ENCODE assay signal across 23 cellular contexts in the genomic region with DNA sequence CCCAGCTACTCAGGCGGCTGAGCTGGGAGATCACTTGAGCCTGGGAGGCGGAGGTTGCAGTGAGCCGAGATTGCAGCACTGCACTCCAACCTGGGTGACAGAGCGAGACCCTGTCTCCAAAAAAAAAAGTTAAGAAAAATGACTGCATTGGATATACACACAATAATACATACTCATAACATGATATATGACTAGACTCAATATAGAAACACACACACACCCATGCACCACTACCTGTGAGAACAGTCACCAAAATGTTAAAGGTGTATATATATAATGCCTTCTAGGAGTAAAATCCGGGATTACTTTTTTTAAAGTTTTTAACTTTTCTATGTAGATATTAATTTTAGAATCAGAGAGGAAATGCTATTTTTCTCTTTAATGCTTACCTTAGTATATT. TPM values are rescaled to one million over a fixed set of nuclear protein-coding genes. Genes with fewer than 3 reads are reported as not detected.
DNase-seq lines count a peak whose midpoint lies in the region; ATAC-seq and TF ChIP-seq lines count a peak whose summit lies in the region.
"Had no signal": no experiment of that assay in that cellular context is flagged by ENCODE, and none has a peak within 500 bp of the region (broad histone marks: within the 10 kb centered on the region; RNA-seq: fewer than 3 reads in every experiment).

No MANE protein-coding gene starts in this region.

- ATAC-seq in activated CD8-positive, alpha-beta T cell treated with anti-CD3 and anti-CD28 coated beads for 36 hours: no peak
- peak; percentile 57 for ATAC-seq in stimulated activated effector memory CD8-positive, alpha-beta T cell treated with anti-CD3 and anti-CD28 coated beads, Interleukin-12 subunit alpha, Interleukin-12 subunit beta, amount 100 ng/mL, for 72 hours
- ATAC-seq in GM19035 (IDR thresholded peaks at IDR 0.05; ENCODE audit: unreplicated experiment) (no peak), left colon (no peak)
- ATAC-seq: body of pancreas, gastrocnemius medialis, lower lobe of right lung had no signal

- no peak overlapping the region for H3K27ac ChIP-seq in CD8-positive, alpha-beta memory T cell (ENCODE audit: low read depth, low read length)
- H3K27ac ChIP-seq: body of pancreas, esophagus muscularis mucosa, gastrocnemius medialis, lower lobe of right lung, thyroid gland had no signal

- no peaks in the 10 kb centered on the region for H3K27me3 ChIP-seq in CD8-positive, alpha-beta memory T cell (ENCODE audit: insufficient read depth, low read length, poor library complexity, severe bottlenecking)
- H3K27me3 ChIP-seq: BE2C, body of pancreas, esophagus muscularis mucosa, gastrocnemius medialis, thyroid gland had no signal

- H3K9me3 ChIP-seq in CD8-positive, alpha-beta memory T cell (ENCODE audit: low read length): no peaks in the 10 kb centered on the region
- H3K9me3 ChIP-seq: BE2C, body of pancreas, esophagus muscularis mucosa, gastrocnemius medialis, lower lobe of right lung, thyroid gland had no signal

- H3K4me3 ChIP-seq in CD8-positive, alpha-beta memory T cell (ENCODE audit: low read length): no peak overlapping the region
- H3K4me3 ChIP-seq: body of pancreas, esophagus muscularis mucosa, gastrocnemius medialis, lower lobe of right lung, thyroid gland had no signal

- peaks cover 61% of the 10 kb centered on the region for H3K4me1 Mint-ChIP-seq in activated CD4-positive, alpha-beta memory T cell treated with anti-CD3 and anti-CD28 coated beads for 36 hours (ENCODE audit: low read depth)
- H3K4me1 Mint-ChIP-seq in activated CD4-positive, alpha-beta memory T cell treated with anti-CD3 and anti-CD28 coated beads, Interleukin-2, amount 10 ng/mL, durations not matched to agents 7 days and 5 days: peaks cover 32% of the 10 kb centered on the region
- H3K4me1 Mint-ChIP-seq in CD8-positive, alpha-beta memory T cell: peaks cover 54 to 79% (median 73%) of the 10 kb centered on the region in 3 donors
- peaks cover 62% of the 10 kb centered on the region for H3K4me1 Mint-ChIP-seq in activated CD8-positive, alpha-beta T cell treated with anti-CD3 and anti-CD28 coated beads for 36 hours (ENCODE audit: low read depth)
- peaks cover 47% of the 10 kb centered on the region for H3K4me1 Mint-ChIP-seq in stimulated activated effector memory CD8-positive, alpha-beta T cell treated with anti-CD3 and anti-CD28 coated beads, Interleukin-12 subunit alpha, Interleukin-12 subunit beta, amount 100 ng/mL, for 72 hours

- H3K4me1 ChIP-seq in CD8-positive, alpha-beta memory T cell (ENCODE audit: insufficient read depth, low read length): peaks cover 36% of the 10 kb centered on the region
- H3K4me1 ChIP-seq: BE2C had no signal

- H3K36me3 ChIP-seq in CD8-positive, alpha-beta memory T cell (ENCODE audit: insufficient read depth, low read length): no peaks in the 10 kb centered on the region
- H3K36me3 ChIP-seq: gastrocnemius medialis, thyroid gland had no signal

- H3K9me3 Mint-ChIP-seq in activated CD4-positive, alpha-beta memory T cell treated with anti-CD3 and anti-CD28 coated beads for 36 hours: no peaks in the 10 kb centered on the region
- no peaks in the 10 kb centered on the region for H3K9me3 Mint-ChIP-seq in activated CD4-positive, alpha-beta memory T cell treated with anti-CD3 and anti-CD28 coated beads, Interleukin-2, amount 10 ng/mL, durations not matched to agents 7 days and 5 days
- H3K9me3 Mint-ChIP-seq in CD8-positive, alpha-beta memory T cell: no peaks in the 10 kb centered on the region
- peaks cover 2% of the 10 kb centered on the region for H3K9me3 Mint-ChIP-seq in activated CD8-positive, alpha-beta T cell treated with anti-CD3 and anti-CD28 coated beads for 36 hours
- no peaks in the 10 kb centered on the region for H3K9me3 Mint-ChIP-seq in stimulated activated effector memory CD8-positive, alpha-beta T cell treated with anti-CD3 and anti-CD28 coated beads, Interleukin-12 subunit alpha, Interleukin-12 subunit beta, amount 100 ng/mL, for 72 hours
- H3K9me3 Mint-ChIP-seq: activated T-cell treated with anti-CD3 and anti-CD28 coated beads, Interleukin-2, amount 50 U/mL, for 4 hours had no signal

- no peak overlapping the region for H3K4me3 Mint-ChIP-seq in activated CD4-positive, alpha-beta memory T cell treated with anti-CD3 and anti-CD28 coated beads for 36 hours
- H3K4me3 Mint-ChIP-seq in activated CD4-positive, alpha-beta memory T cell treated with anti-CD3 and anti-CD28 coated beads, Interleukin-2, amount 10 ng/mL, durations not matched to agents 7 days and 5 days: no peak overlapping the region
- peak overlapping the region in 2 of 7 donors; percentile 45 to 64 for H3K4me3 Mint-ChIP-seq in CD8-positive, alpha-beta memory T cell
- H3K4me3 Mint-ChIP-seq in activated CD8-positive, alpha-beta T cell treated with anti-CD3 and anti-CD28 coated beads for 36 hours: no peak overlapping the region
- no peak overlapping the region for H3K4me3 Mint-ChIP-seq in stimulated activated effector memory CD8-positive, alpha-beta T cell treated with anti-CD3 and anti-CD28 coated beads, Interleukin-12 subunit alpha, Interleukin-12 subunit beta, amount 100 ng/mL, for 72 hours

- H3K27me3 Mint-ChIP-seq in activated CD4-positive, alpha-beta memory T cell treated with anti-CD3 and anti-CD28 coated beads for 36 hours: no peaks in the 10 kb centered on the region
- no peaks in the 10 kb centered on the region for H3K27me3 Mint-ChIP-seq in activated CD4-positive, alpha-beta memory T cell treated with anti-CD3 and anti-CD28 coated beads, Interleukin-2, amount 10 ng/mL, durations not matched to agents 7 days and 5 days
- H3K27me3 Mint-ChIP-seq in CD8-positive, alpha-beta memory T cell: no peaks in the 10 kb centered on the region
- H3K27me3 Mint-ChIP-seq in activated CD8-positive, alpha-beta T cell treated with anti-CD3 and anti-CD28 coated beads for 36 hours: no peaks in the 10 kb centered on the region

- DNase-seq in activated CD4-positive, alpha-beta memory T cell treated with anti-CD3 and anti-CD28 coated beads for 36 hours: no peak
- no peak for DNase-seq in activated CD4-positive, alpha-beta memory T cell treated with anti-CD3 and anti-CD28 coated beads, Interleukin-2, amount 10 ng/mL, durations not matched to agents 7 days and 5 days
- no peak for DNase-seq in CD8-positive, alpha-beta memory T cell
- DNase-seq in activated CD8-positive, alpha-beta T cell treated with anti-CD3 and anti-CD28 coated beads for 36 hours: no peak
- no peak for DNase-seq in stimulated activated effector memory CD8-positive, alpha-beta T cell treated with anti-CD3 and anti-CD28 coated beads, Interleukin-12 subunit alpha, Interleukin-12 subunit beta, amount 100 ng/mL, for 72 hours (ENCODE audit: low spot score in 2 of 2)
- DNase-seq in left colon: no peak
- DNase-seq in activated CD4-positive, alpha-beta T cell treated with anti-CD3 and anti-CD28 coated beads, Interleukin-2, amount 50 U/mL, for 1 hour: no peak
- DNase-seq: activated CD4-positive, alpha-beta T cell treated with anti-CD3 and anti-CD28 coated beads, Interleukin-2, amount 50 U/mL, for 48 hours; activated T-cell treated with anti-CD3 and anti-CD28 coated beads, Interleukin-2, amount 50 U/mL, for 4 hours; BE2C; body of pancreas; gastrocnemius medialis; lower lobe of right lung; NCI-H1092; NCI-H2029; NCI-H2227 treated with DMSO at 0.1 percent for 48 hours; NCI-H82; SIG-M5; stimulated activated CD4-positive, alpha-beta T cell treated with anti-CD3 and anti-CD28 coated beads, Interleukin-2, amount 100 ng/mL, for 24 hours; stimulated activated naive CD4-positive, alpha-beta T cell treated with Interleukin-2 at 50 U/mL for 16 hours; thyroid gland had no signal

- POLR2A ChIA-PET in activated CD4-positive, alpha-beta memory T cell treated with anti-CD3 and anti-CD28 coated beads for 36 hours (lab: Charles Lee): no interaction called here
- POLR2A ChIA-PET in activated CD4-positive, alpha-beta memory T cell treated with anti-CD3 and anti-CD28 coated beads, Interleukin-2, amount 10 ng/mL, durations not matched to agents 7 days and 5 days (lab: Charles Lee): interaction anchor here (1.5 kb wide), 1 partner anchor 25 kb away, joined by 4 read pairs; no protein-coding TSS in a partner anchor
- POLR2A ChIA-PET in CD8-positive, alpha-beta memory T cell (lab: Charles Lee): no interaction called here
- POLR2A ChIA-PET in activated CD8-positive, alpha-beta T cell treated with anti-CD3 and anti-CD28 coated beads for 36 hours (lab: Charles Lee): no interaction called here

- no peak for TF ChIP-seq CTCF in activated CD8-positive, alpha-beta T cell treated with anti-CD3 and anti-CD28 coated beads for 36 hours (IDR thresholded peaks at IDR 0.05)

- CTCF ChIA-PET in activated CD4-positive, alpha-beta memory T cell treated with anti-CD3 and anti-CD28 coated beads for 36 hours (lab: Charles Lee): no interaction called here
- CTCF ChIA-PET in activated CD4-positive, alpha-beta memory T cell treated with anti-CD3 and anti-CD28 coated beads, Interleukin-2, amount 10 ng/mL, durations not matched to agents 7 days and 5 days (lab: Charles Lee): no interaction called here
- CTCF ChIA-PET in CD8-positive, alpha-beta memory T cell (lab: Charles Lee): no interaction called here
- CTCF ChIA-PET in activated CD8-positive, alpha-beta T cell treated with anti-CD3 and anti-CD28 coated beads for 36 hours (lab: Charles Lee): no interaction called here

- peaks cover 24% of the 10 kb centered on the region for H3K36me3 Mint-ChIP-seq in activated CD4-positive, alpha-beta memory T cell treated with anti-CD3 and anti-CD28 coated beads for 36 hours
- H3K36me3 Mint-ChIP-seq in activated CD4-positive, alpha-beta memory T cell treated with anti-CD3 and anti-CD28 coated beads, Interleukin-2, amount 10 ng/mL, durations not matched to agents 7 days and 5 days (ENCODE audit: low read depth): peaks cover 49% of the 10 kb centered on the region
- peaks cover 4 to 52% (median 15%) of the 10 kb centered on the region in 3 donors for H3K36me3 Mint-ChIP-seq in CD8-positive, alpha-beta memory T cell
- peaks cover 42% of the 10 kb centered on the region for H3K36me3 Mint-ChIP-seq in activated CD8-positive, alpha-beta T cell treated with anti-CD3 and anti-CD28 coated beads for 36 hours (ENCODE audit: low read depth)
- peaks cover 94% of the 10 kb centered on the region for H3K36me3 Mint-ChIP-seq in stimulated activated effector memory CD8-positive, alpha-beta T cell treated with anti-CD3 and anti-CD28 coated beads, Interleukin-12 subunit alpha, Interleukin-12 subunit beta, amount 100 ng/mL, for 72 hours

- H3K27ac Mint-ChIP-seq in activated CD4-positive, alpha-beta memory T cell treated with anti-CD3 and anti-CD28 coated beads for 36 hours: peak overlapping the region; percentile 28
- H3K27ac Mint-ChIP-seq in activated CD4-positive, alpha-beta memory T cell treated with anti-CD3 and anti-CD28 coated beads, Interleukin-2, amount 10 ng/mL, durations not matched to agents 7 days and 5 days: no peak overlapping the region
- peak overlapping the region in 6 of 8 donors; percentile 58 to 84 (median 78) for H3K27ac Mint-ChIP-seq in CD8-positive, alpha-beta memory T cell
- peak overlapping the region; percentile 84 for H3K27ac Mint-ChIP-seq in activated CD8-positive, alpha-beta T cell treated with anti-CD3 and anti-CD28 coated beads for 36 hours
- peak overlapping the region; percentile 40 for H3K27ac Mint-ChIP-seq in stimulated activated effector memory CD8-positive, alpha-beta T cell treated with anti-CD3 and anti-CD28 coated beads, Interleukin-12 subunit alpha, Interleukin-12 subunit beta, amount 100 ng/mL, for 72 hours

- intact Hi-C loops in activated CD4-positive, alpha-beta memory T cell treated with anti-CD3 and anti-CD28 coated beads for 36 hours (cut with micrococcal nuclease): no loop called here
- intact Hi-C loops in activated CD8-positive, alpha-beta T cell treated with anti-CD3 and anti-CD28 coated beads for 36 hours (cut with micrococcal nuclease): no loop called here
- intact Hi-C loops in left colon (cut with DNase I, micrococcal nuclease): no loop called here

RNA-seq across cellular contexts. Expression of a gene that starts 25.9 kb away (rescaled TPM):
- total RNA-seq in activated CD4-positive, alpha-beta memory T cell treated with anti-CD3 and anti-CD28 coated beads for 36 hours: 10 to 100 TPM; 37.4 to 38.7 TPM
- total RNA-seq in activated CD4-positive, alpha-beta memory T cell treated with anti-CD3 and anti-CD28 coated beads, Interleukin-2, amount 10 ng/mL, durations not matched to agents 7 days and 5 days: 10 to 100 TPM; 74.5 TPM
- 10 to 100 TPM; 55.5 to 58.9 TPM for total RNA-seq in CD8-positive, alpha-beta memory T cell
- 48.3 TPM for polyA plus RNA-seq in CD8-positive, alpha-beta memory T cell
- 10 to 100 TPM; 50.1 to 53.0 TPM for total RNA-seq in activated CD8-positive, alpha-beta T cell treated with anti-CD3 and anti-CD28 coated beads for 36 hours
- 10 to 100 TPM; 49.3 to 51.1 TPM for total RNA-seq in left colon
